ENCODE assay signal across 1 cellular context in the genomic region with DNA sequence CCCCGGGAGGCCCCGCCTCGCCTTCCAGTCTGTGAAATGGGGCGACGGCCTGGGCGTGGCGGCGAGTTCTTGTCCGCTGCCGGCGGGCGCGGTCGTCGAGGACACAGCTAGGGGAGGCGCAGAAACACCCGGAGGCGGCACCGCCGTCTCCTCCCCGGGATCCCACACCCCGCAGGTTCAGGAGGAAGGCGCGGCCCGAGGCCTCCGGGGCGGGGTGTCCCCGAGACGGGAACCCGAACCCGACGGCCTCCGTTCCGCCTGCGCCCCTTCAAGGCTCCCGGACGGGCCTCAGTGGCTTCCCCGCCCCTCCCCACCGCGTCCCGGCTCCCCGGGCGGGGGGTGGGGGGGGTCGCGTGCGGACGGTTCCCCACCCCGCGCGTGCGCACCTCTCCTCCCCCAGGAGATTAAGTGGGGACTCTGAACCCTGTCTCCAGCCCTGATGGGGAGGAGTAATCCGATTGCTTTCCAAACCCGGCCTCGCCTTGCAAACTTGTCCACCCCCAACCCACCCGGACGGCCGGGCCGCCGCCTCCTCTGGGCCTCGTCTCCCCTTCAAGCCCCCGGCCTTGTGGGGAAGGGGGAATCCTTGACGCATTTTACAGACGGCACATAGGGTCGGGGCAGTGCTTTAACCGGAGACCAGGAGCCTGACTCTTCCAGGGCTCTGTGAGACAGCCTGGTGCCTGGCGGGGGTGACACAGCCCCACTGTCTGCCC.
TF ChIP-seq lines count a peak whose summit lies in the region.

No MANE protein-coding gene starts in this region.

TF ChIP-seq in GM23338, 12 proteins besides CTCF, POLR2A, EP300 and RAD21 (continued from another document):
- TF ChIP-seq, protein P1, sequence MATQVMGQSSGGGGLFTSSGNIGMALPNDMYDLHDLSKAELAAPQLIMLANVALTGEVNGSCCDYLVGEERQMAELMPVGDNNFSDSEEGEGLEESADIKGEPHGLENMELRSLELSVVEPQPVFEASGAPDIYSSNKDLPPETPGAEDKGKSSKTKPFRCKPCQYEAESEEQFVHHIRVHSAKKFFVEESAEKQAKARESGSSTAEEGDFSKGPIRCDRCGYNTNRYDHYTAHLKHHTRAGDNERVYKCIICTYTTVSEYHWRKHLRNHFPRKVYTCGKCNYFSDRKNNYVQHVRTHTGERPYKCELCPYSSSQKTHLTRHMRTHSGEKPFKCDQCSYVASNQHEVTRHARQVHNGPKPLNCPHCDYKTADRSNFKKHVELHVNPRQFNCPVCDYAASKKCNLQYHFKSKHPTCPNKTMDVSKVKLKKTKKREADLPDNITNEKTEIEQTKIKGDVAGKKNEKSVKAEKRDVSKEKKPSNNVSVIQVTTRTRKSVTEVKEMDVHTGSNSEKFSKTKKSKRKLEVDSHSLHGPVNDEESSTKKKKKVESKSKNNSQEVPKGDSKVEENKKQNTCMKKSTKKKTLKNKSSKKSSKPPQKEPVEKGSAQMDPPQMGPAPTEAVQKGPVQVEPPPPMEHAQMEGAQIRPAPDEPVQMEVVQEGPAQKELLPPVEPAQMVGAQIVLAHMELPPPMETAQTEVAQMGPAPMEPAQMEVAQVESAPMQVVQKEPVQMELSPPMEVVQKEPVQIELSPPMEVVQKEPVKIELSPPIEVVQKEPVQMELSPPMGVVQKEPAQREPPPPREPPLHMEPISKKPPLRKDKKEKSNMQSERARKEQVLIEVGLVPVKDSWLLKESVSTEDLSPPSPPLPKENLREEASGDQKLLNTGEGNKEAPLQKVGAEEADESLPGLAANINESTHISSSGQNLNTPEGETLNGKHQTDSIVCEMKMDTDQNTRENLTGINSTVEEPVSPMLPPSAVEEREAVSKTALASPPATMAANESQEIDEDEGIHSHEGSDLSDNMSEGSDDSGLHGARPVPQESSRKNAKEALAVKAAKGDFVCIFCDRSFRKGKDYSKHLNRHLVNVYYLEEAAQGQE (IDR thresholded peaks at IDR 0.05; ENCODE audit: unreplicated experiment) = no peak
- no peak for TF ChIP-seq EZH2 (IDR thresholded peaks at IDR 0.05; ENCODE audit: low read depth, unreplicated experiment)
- no peak for TF ChIP-seq ZNF114 (CRISPR knock-in tag; IDR thresholded peaks at IDR 0.05)
- no peak for TF ChIP-seq EZH2phosphoT487 (IDR thresholded peaks at IDR 0.05; ENCODE audit: unreplicated experiment)
- TF ChIP-seq CREB1 (CRISPR knock-in tag; IDR thresholded peaks at IDR 0.05; ENCODE audit: low read depth) = no peak
- no peak for TF ChIP-seq JUNB (IDR thresholded peaks at IDR 0.05; ENCODE audit: unreplicated experiment)
